In the genomic region with DNA sequence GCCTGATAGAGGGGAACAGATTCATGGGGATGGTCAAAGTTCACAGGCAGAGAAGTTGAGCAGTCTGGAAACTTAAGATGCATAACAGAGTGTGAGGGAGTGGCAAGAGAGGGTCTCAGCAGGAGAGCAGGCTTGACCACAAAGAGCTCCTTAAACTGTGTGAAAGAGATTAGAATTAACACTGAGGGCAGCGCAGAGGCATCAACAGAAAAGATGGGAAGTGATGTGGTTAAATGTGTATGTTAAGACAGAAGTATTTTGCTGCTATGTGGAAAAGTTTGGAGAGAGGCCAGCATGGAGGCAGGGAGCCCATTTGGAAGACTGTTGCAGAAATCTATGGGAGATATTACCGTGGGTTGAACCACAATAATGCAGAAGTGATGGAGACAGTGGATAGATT, we compare ENCODE assay signal across 24 cellular contexts.
"Had no signal": no experiment of that assay in that cellular context is flagged by ENCODE, and none has a peak within 500 bp of the region (broad histone marks: within the 10 kb centered on the region; RNA-seq: fewer than 3 reads in every experiment).

No MANE protein-coding gene starts in this region.

- H3K27me3 ChIP-seq: brain microvascular endothelial cell, hepatocyte, right lobe of liver, stomach, transverse colon had no signal

- H3K4me2 ChIP-seq: hepatocyte had no signal

- H3K4me1 ChIP-seq: right lobe of liver, stomach, suprapubic skin, transverse colon, uterus had no signal

- H3K4me3 Mint-ChIP-seq: activated CD4-positive, alpha-beta memory T cell treated with anti-CD3 and anti-CD28 coated beads for 36 hours; activated naive CD4-positive, alpha-beta T cell treated with anti-CD3 and anti-CD28 coated beads, Interleukin-2, amount 10 ng/mL, durations not matched to agents 7 days and 5 days; nephron; stimulated activated memory B cell treated with anti-CD40 and anti-IgM and Interleukin-4, amounts not matched to agents 10 μg/mL and 1 μg/mL and 100 μg/mL, for 72 hours had no signal

- H3K27ac ChIP-seq: brain microvascular endothelial cell, hepatocyte, right lobe of liver, skin epidermis, stomach, suprapubic skin, transverse colon, uterus had no signal

- H3K9me3 Mint-ChIP-seq: activated CD4-positive, alpha-beta memory T cell treated with anti-CD3 and anti-CD28 coated beads for 36 hours; activated naive CD4-positive, alpha-beta T cell treated with anti-CD3 and anti-CD28 coated beads, Interleukin-2, amount 10 ng/mL, durations not matched to agents 7 days and 5 days; nephron; stimulated activated memory B cell treated with anti-CD40 and anti-IgM and Interleukin-4, amounts not matched to agents 10 μg/mL and 1 μg/mL and 100 μg/mL, for 72 hours had no signal

- DNase-seq: activated CD4-positive, alpha-beta memory T cell treated with anti-CD3 and anti-CD28 coated beads for 36 hours; activated CD4-positive, alpha-beta T cell treated with anti-CD3 and anti-CD28 coated beads for 48 hours; activated effector memory CD4-positive, alpha-beta T cell treated with anti-CD3 and anti-CD28 coated beads, Interleukin-2, amount 50 U/mL, for 16 hours; activated naive CD4-positive, alpha-beta T cell treated with anti-CD3 and anti-CD28 coated beads, Interleukin-2, amount 10 ng/mL, durations not matched to agents 7 days and 5 days; anterior cingulate cortex; brain microvascular endothelial cell; caudate nucleus; dermis blood vessel endothelial cell; effector CD8-positive, alpha-beta T cell; glutamatergic neuron; left ventricle myocardium superior; mammary epithelial cell; posterior cingulate gyrus; right lobe of liver; stimulated activated CD4-positive, alpha-beta T cell treated with anti-CD3 and anti-CD28 coated beads, Interleukin-2, amount 100 ng/mL, for 24 hours; stomach; T-helper 9 cell; transverse colon; uterus had no signal

- H3K27ac Mint-ChIP-seq: activated CD4-positive, alpha-beta memory T cell treated with anti-CD3 and anti-CD28 coated beads for 36 hours; activated naive CD4-positive, alpha-beta T cell treated with anti-CD3 and anti-CD28 coated beads, Interleukin-2, amount 10 ng/mL, durations not matched to agents 7 days and 5 days; nephron; stimulated activated memory B cell treated with anti-CD40 and anti-IgM and Interleukin-4, amounts not matched to agents 10 μg/mL and 1 μg/mL and 100 μg/mL, for 72 hours had no signal

- H3K79me2 ChIP-seq: hepatocyte had no signal

- H3K4me1 Mint-ChIP-seq: activated naive CD4-positive, alpha-beta T cell treated with anti-CD3 and anti-CD28 coated beads, Interleukin-2, amount 10 ng/mL, durations not matched to agents 7 days and 5 days; nephron; stimulated activated memory B cell treated with anti-CD40 and anti-IgM and Interleukin-4, amounts not matched to agents 10 μg/mL and 1 μg/mL and 100 μg/mL, for 72 hours had no signal

- H3K9me3 ChIP-seq: right lobe of liver, stomach, suprapubic skin, transverse colon, uterus had no signal

- H2AFZ ChIP-seq: hepatocyte had no signal

- H3K4me3 ChIP-seq: hepatocyte, right lobe of liver, skin epidermis, stomach, suprapubic skin, transverse colon, uterus had no signal

- H3K36me3 Mint-ChIP-seq: activated CD4-positive, alpha-beta memory T cell treated with anti-CD3 and anti-CD28 coated beads for 36 hours; activated naive CD4-positive, alpha-beta T cell treated with anti-CD3 and anti-CD28 coated beads, Interleukin-2, amount 10 ng/mL, durations not matched to agents 7 days and 5 days; stimulated activated memory B cell treated with anti-CD40 and anti-IgM and Interleukin-4, amounts not matched to agents 10 μg/mL and 1 μg/mL and 100 μg/mL, for 72 hours had no signal

- H3K36me3 ChIP-seq: brain microvascular endothelial cell, right lobe of liver, stomach, suprapubic skin, transverse colon, uterus had no signal

- H3K27me3 Mint-ChIP-seq: activated naive CD4-positive, alpha-beta T cell treated with anti-CD3 and anti-CD28 coated beads, Interleukin-2, amount 10 ng/mL, durations not matched to agents 7 days and 5 days; stimulated activated memory B cell treated with anti-CD40 and anti-IgM and Interleukin-4, amounts not matched to agents 10 μg/mL and 1 μg/mL and 100 μg/mL, for 72 hours had no signal
